Comparison of ENCODE assay signal across 9 cellular contexts in the genomic region with DNA sequence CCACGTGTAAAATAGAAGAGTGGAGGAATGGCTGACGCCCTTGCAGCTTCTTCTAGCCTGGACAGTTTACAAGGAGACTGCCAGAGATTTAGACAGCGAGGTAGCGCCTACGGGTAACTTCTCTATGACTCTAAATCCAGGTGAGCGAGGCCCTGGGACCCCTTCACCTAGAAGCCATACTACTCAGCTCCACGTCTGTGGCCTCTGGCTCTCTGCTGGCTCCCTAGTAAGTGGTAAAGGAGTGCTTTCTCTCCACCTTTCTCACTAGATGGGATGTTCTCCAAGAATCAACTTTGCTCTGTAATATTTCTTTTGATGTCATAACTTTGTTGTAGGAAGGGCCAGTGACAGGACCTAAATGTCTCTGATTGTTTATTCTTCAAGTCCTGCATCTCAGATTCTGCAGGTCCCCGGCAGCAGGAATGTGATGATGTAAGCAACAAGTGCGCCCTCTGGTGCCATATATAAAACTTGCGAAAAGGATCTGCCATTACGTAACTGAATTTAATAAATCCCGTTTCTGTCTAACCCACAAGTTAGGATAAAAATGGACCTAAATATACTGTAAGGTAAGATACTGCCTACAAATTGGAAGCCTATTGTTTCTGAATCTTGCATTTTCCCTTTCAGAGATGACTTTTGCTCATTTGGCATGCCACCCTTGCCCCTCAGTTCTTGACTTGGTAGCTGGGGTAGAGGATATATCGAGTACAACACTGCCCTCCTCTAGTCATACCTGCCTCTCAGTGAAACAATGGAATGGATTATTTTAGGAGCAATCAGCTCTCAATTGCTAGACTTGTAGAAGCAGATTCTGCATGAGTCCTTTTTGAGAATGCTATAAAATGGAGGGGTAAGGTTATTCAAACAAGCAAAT. TPM values are rescaled to one million over a fixed set of nuclear protein-coding genes. Genes with fewer than 3 reads are reported as not detected.
DNase-seq lines count a peak whose midpoint lies in the region; ATAC-seq and TF ChIP-seq lines count a peak whose summit lies in the region.
"Had no signal": no experiment of that assay in that cellular context is flagged by ENCODE, and none has a peak within 500 bp of the region (broad histone marks: within the 10 kb centered on the region; RNA-seq: fewer than 3 reads in every experiment).

No MANE protein-coding gene starts in this region.

- DNase-seq in AG08395 (ENCODE audit: low spot score), result peak; percentile 70
- peak; percentile 34 for DNase-seq in GM12864 (ENCODE audit: low read depth)
- peak; percentile 74 for DNase-seq in NAMALWA (ENCODE audit: low spot score)
- DNase-seq in dermis microvascular lymphatic vessel endothelial cell (ENCODE audit: low read depth in 2 of 2), result peak; percentile 50 to 77
- DNase-seq in medulla oblongata (ENCODE audit: extremely low spot score), result peak; percentile 70
- DNase-seq in type B pancreatic cell (ENCODE audit: extremely low spot score, unreplicated experiment), result no peak

- no peak overlapping the region for H3K27ac ChIP-seq in SU-DHL-6 (ENCODE audit: low read depth, low read length)

- H3K4me2 ChIP-seq in SU-DHL-6 (ENCODE audit: low read depth, low read length, poor library complexity, severe bottlenecking), result no peak overlapping the region

- no peaks in the 10 kb centered on the region for H4K20me1 ChIP-seq in SU-DHL-6 (ENCODE audit: low read depth, low read length)

- no peaks in the 10 kb centered on the region for H3K9me2 ChIP-seq in SU-DHL-6 (replicated peaks; ENCODE audit: insufficient read depth, low read length)

- no peak overlapping the region for H2AFZ ChIP-seq in SU-DHL-6 (ENCODE audit: low read depth, low read length, severe bottlenecking)

- no peak for ATAC-seq in HG03520 (IDR thresholded peaks at IDR 0.05; ENCODE audit: unreplicated experiment)

- no peak overlapping the region for H3K4me3 Mint-ChIP-seq in type B pancreatic cell
- H3K4me3 Mint-ChIP-seq: immature natural killer cell had no signal

- peaks cover 40% of the 10 kb centered on the region for H3K27me3 Mint-ChIP-seq in type B pancreatic cell

- H3K9me3 ChIP-seq in SU-DHL-6 (ENCODE audit: insufficient read depth, low read length), result no peaks in the 10 kb centered on the region

- H3K9ac ChIP-seq in SU-DHL-6 (ENCODE audit: low read length), result no peak overlapping the region

- H3F3A ChIP-seq in SU-DHL-6 (ENCODE audit: insufficient read depth), result no peaks in the 10 kb centered on the region

- H3K27ac Mint-ChIP-seq in type B pancreatic cell, result no peak overlapping the region
- H3K27ac Mint-ChIP-seq: immature natural killer cell had no signal

- H3K4me1 Mint-ChIP-seq in type B pancreatic cell (ENCODE audit: unreplicated experiment), result peaks cover 7% of the 10 kb centered on the region
- H3K4me1 Mint-ChIP-seq: immature natural killer cell had no signal

- no peaks in the 10 kb centered on the region for H3K36me3 ChIP-seq in SU-DHL-6 (ENCODE audit: low read length)

- H3K9me3 Mint-ChIP-seq in type B pancreatic cell, result no peaks in the 10 kb centered on the region
- H3K9me3 Mint-ChIP-seq: immature natural killer cell had no signal

- no peaks in the 10 kb centered on the region for H3K79me2 ChIP-seq in SU-DHL-6 (ENCODE audit: insufficient read depth, low read length)

- H3K4me3 ChIP-seq in GM12864 (ENCODE audit: low read depth, low read length) (no peak overlapping the region), SU-DHL-6 (ENCODE audit: insufficient read depth, low read length, poor library complexity, severe bottlenecking) (no peak overlapping the region)

- H3K36me3 Mint-ChIP-seq in type B pancreatic cell, result no peaks in the 10 kb centered on the region
- H3K36me3 Mint-ChIP-seq: immature natural killer cell had no signal

- no peaks in the 10 kb centered on the region for H3K27me3 ChIP-seq in SU-DHL-6 (ENCODE audit: low read length)

- peak; percentile 63 for TF ChIP-seq CTCF in GM12864 (IDR thresholded peaks at IDR 0.05; ENCODE audit: low read depth, low read length, missing control alignments)
- peak; percentile 93 for TF ChIP-seq CTCF in SU-DHL-6 (IDR thresholded peaks at IDR 0.05; ENCODE audit: insufficient read depth, low read length, poor library complexity, severe bottlenecking)
- TF ChIP-seq CTCF in type B pancreatic cell (conservative IDR thresholded peaks at IDR 0.05), result peak; percentile 85

RNA-seq across cellular contexts. Expression of a gene that starts 11.0 kb away (rescaled TPM):
- not detected in 2 replicates for total RNA-seq in dermis microvascular lymphatic vessel endothelial cell
- total RNA-seq in type B pancreatic cell (ENCODE audit: low replicate concordance), result 0.48 and 1.7 TPM in 2 replicates
